ENCODE assay signal across 7 cellular contexts in the genomic region with DNA sequence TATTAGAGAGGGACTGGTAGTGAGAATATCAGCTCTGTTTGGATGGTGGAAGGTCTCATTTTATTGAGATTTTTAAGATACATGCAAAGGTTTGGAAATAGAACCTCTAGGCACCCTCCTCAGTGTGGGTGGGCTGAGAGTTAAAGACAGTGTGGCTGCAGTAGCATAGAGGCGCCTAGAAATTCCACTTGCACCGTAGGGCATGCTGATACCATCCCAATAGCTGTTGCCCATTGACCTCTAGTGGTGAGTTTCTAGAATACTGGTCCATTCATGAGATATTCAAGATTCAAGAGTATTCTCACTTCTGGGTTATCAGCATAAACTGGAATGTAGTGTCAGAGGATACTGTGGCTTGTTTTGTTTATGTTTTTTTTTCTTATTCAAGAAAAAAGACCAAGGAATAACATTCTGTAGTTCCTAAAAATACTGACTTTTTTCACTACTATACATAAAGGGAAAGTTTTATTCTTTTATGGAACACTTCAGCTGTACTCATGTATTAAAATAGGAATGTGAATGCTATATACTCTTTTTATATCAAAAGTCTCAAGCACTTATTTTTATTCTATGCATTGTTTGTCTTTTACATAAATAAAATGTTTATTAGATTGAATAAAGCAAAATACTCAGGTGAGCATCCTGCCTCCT.
A peak's percentile ranks its signal among the peaks of the same experiment; 100 is the strongest.
DNase-seq lines count a peak whose midpoint lies in the region; ATAC-seq, FAIRE-seq and TF ChIP-seq lines count a peak whose summit lies in the region.

No MANE protein-coding gene starts in this region.

- ATAC-seq in GM21360 (IDR thresholded peaks at IDR 0.05; ENCODE audit: unreplicated experiment) (peak; percentile 90), HG03521 (IDR thresholded peaks at IDR 0.05; ENCODE audit: unreplicated experiment) (peak; percentile 89), pancreas (peak; percentile 63 to 83 (median 81))

- no peaks in the 10 kb centered on the region for H3K27me3 Mint-ChIP-seq in activated naive CD4-positive, alpha-beta T cell treated with anti-CD3 and anti-CD28 coated beads, Interleukin-2, amount 10 ng/mL, durations not matched to agents 7 days and 5 days

- peak; percentile 38 to 72 (median 60) for TF ChIP-seq CTCF in pancreas (IDR thresholded peaks at IDR 0.05)

- H3K9me3 Mint-ChIP-seq in activated naive CD4-positive, alpha-beta T cell treated with anti-CD3 and anti-CD28 coated beads, Interleukin-2, amount 10 ng/mL, durations not matched to agents 7 days and 5 days: no peaks in the 10 kb centered on the region

- WGBS in pancreas, 2 donors: 6 to 12% methylated on average over 2 of the region's 2 CpGs

- no peaks in the 10 kb centered on the region for H3K9me3 ChIP-seq in pancreas

- no peak overlapping the region for H3K4me3 ChIP-seq in pancreas

- H3K27ac Mint-ChIP-seq in activated naive CD4-positive, alpha-beta T cell treated with anti-CD3 and anti-CD28 coated beads, Interleukin-2, amount 10 ng/mL, durations not matched to agents 7 days and 5 days: peak overlapping the region; percentile 73

- H3K4me3 Mint-ChIP-seq in activated naive CD4-positive, alpha-beta T cell treated with anti-CD3 and anti-CD28 coated beads, Interleukin-2, amount 10 ng/mL, durations not matched to agents 7 days and 5 days: no peak overlapping the region

- FAIRE-seq in pancreas (lab: Jason Lieb, UNC): peak; percentile 86

- DNase-seq in GF-D8 (lab: John Stamatoyannopoulos, UW) (peak; percentile 30), NOMO-1 treated with dmso at 0.1 percent for 144 hours (lab: John Stamatoyannopoulos, UW; ENCODE audit: unreplicated experiment) (peak; percentile 37), glomerular visceral epithelial cell (ENCODE audit: extremely low spot score) (peak; percentile 63), pancreas (peak in 2 of 6 donors; percentile 15 to 40)
- peak; percentile 55 for DNase-seq in activated naive CD4-positive, alpha-beta T cell treated with anti-CD3 and anti-CD28 coated beads, Interleukin-2, amount 10 ng/mL, durations not matched to agents 7 days and 5 days

- peaks cover 55% of the 10 kb centered on the region for H3K4me1 Mint-ChIP-seq in activated naive CD4-positive, alpha-beta T cell treated with anti-CD3 and anti-CD28 coated beads, Interleukin-2, amount 10 ng/mL, durations not matched to agents 7 days and 5 days

- H3K36me3 Mint-ChIP-seq in activated naive CD4-positive, alpha-beta T cell treated with anti-CD3 and anti-CD28 coated beads, Interleukin-2, amount 10 ng/mL, durations not matched to agents 7 days and 5 days: peaks cover 88% of the 10 kb centered on the region

- H3K4me1 ChIP-seq in pancreas: peaks cover 14 to 26% (median 16%) of the 10 kb centered on the region in 3 donors

- intact Hi-C loops in pancreas (cut with DNase I): loop anchor here in 1 of 3 donors (10.0 kb wide), 1 partner anchor 499 kb away; no protein-coding TSS in a partner anchor

- H3K27ac ChIP-seq in pancreas: no peak overlapping the region

- peaks cover 0 to 3% (median 0%) of the 10 kb centered on the region in 3 donors for H3K36me3 ChIP-seq in pancreas

- CTCF ChIA-PET in activated naive CD4-positive, alpha-beta T cell treated with anti-CD3 and anti-CD28 coated beads, Interleukin-2, amount 10 ng/mL, durations not matched to agents 7 days and 5 days (lab: Charles Lee): interaction anchor here (0.7 to 4.2 kb wide), 28 partner anchors 8 to 651 kb away, joined by 3 to 30 read pairs (median 4); no protein-coding TSS in a partner anchor

- H3K27me3 ChIP-seq in pancreas: no peaks in the 10 kb centered on the region
